Comparison of ENCODE assay signal across 12 cellular contexts in genomic region chr9:98808879-98809278, GRCh38. TPM values are rescaled to one million over a fixed set of nuclear protein-coding genes. Genes with fewer than 3 reads are reported as not detected.
DNase-seq lines count a peak whose midpoint lies in the region; ATAC-seq, FAIRE-seq and TF ChIP-seq lines count a peak whose summit lies in the region.
"Had no signal": no experiment of that assay in that cellular context is flagged by ENCODE, and none has a peak within 500 bp of the region (broad histone marks: within the 10 kb centered on the region; RNA-seq: fewer than 3 reads in every experiment).

No MANE protein-coding gene starts in this region.

- H2BK5ac ChIP-seq in neuronal stem cell (ENCODE audit: low read length): no peak overlapping the region

- POLR2A ChIA-PET in PC-9 (lab: Charles Lee; ENCODE audit: unreplicated experiment): interaction anchor here (0.6 kb wide), 2 partner anchors 251 to 1111 kb away, joined by 3 to 14 read pairs; no protein-coding TSS in a partner anchor
- POLR2A ChIA-PET in HepG2 (lab: Yijun Ruan, JAX): no interaction called here

- intact Hi-C loops in Calu3 (cut with micrococcal nuclease; ENCODE audit: unreplicated experiment): loop anchor here (5.0 kb wide), 1 partner anchor 168 kb away; no protein-coding TSS in a partner anchor
- intact Hi-C loops in PC-9 (cut with micrococcal nuclease; ENCODE audit: unreplicated experiment): loop anchor here (1.0 to 10.0 kb wide), 4 partner anchors 39 to 886 kb away; partner anchors contain the start of genes ALG2, NANS, SEC61B and TRMO
- intact Hi-C loops in HepG2 (cut with micrococcal nuclease; ENCODE audit: unreplicated experiment): no loop called here

- H3K18ac ChIP-seq in neuronal stem cell (ENCODE audit: low read length): no peak overlapping the region

- no peaks in the 10 kb centered on the region for H3K9me2 ChIP-seq in PC-9 (ENCODE audit: insufficient read depth)

- peaks cover 54% of the 10 kb centered on the region for H3F3A ChIP-seq in PC-9 (ENCODE audit: insufficient read depth, low read depth)

- H3K9me3 ChIP-seq in PC-9 (ENCODE audit: insufficient read depth, low read depth): peaks cover 3% of the 10 kb centered on the region; the same call in 1 of the 2 replicates
- H3K9me3 ChIP-seq in neuronal stem cell (replicated peaks in 1 of 2; ENCODE audit: control insufficient read depth in 2 of 2, insufficient read depth in 1 of 2, low read depth in 1 of 2, low read length in 2 of 2): no peaks in the 10 kb centered on the region
- H3K9me3 ChIP-seq in HepG2 (ENCODE audit: low read length): no peaks in the 10 kb centered on the region

- H3K14ac ChIP-seq in neuronal stem cell (ENCODE audit: low read length): no peak overlapping the region

- FAIRE-seq in HepG2 (lab: Jason Lieb, UNC): no peak
- FAIRE-seq: GM18507 had no signal

- peak; percentile 34 for DNase-seq in Calu3
- peak in 1 of 2 experiments; percentile 56 for DNase-seq in PC-9
- DNase-seq in neuronal stem cell (ENCODE audit: low spot score): no peak
- DNase-seq in stimulated activated CD4-positive, alpha-beta T cell treated with anti-CD3 and anti-CD28 coated beads, Interleukin-1b, Interleukin-23, amount 100 ng/mL, for 48 hours: no peak
- no peak for DNase-seq in NCI-H345 treated with DMSO at 0.1 percent for 48 hours (lab: John Stamatoyannopoulos, UW; ENCODE audit: unreplicated experiment)
- no peak for DNase-seq in HepG2 (ENCODE audit: low spot score)
- DNase-seq: aorta, NCI-H2227 treated with DMSO at 0.1 percent for 48 hours, retina had no signal

- H3K4me3 Mint-ChIP-seq in Calu3 (ENCODE audit: low read depth, unreplicated experiment): peak overlapping the region; percentile 84

- H3K36me3 Mint-ChIP-seq in Calu3 (ENCODE audit: insufficient read depth, unreplicated experiment): peaks cover 30% of the 10 kb centered on the region

- peak overlapping the region; percentile 87; the same call in 1 of the 2 replicates for H3K4me3 ChIP-seq in PC-9
- no peak overlapping the region for H3K4me3 ChIP-seq in neuronal stem cell (ENCODE audit: low read length in 2 of 2)
- H3K4me3 ChIP-seq in HepG2 (replicated peaks in 1 of 3; ENCODE audit: insufficient read depth in 1 of 3, low read depth in 2 of 3, low read length in 3 of 3): no peak overlapping the region

- H3K27me3 Mint-ChIP-seq in Calu3 (ENCODE audit: unreplicated experiment): no peaks in the 10 kb centered on the region

- no peak overlapping the region for H4K91ac ChIP-seq in neuronal stem cell (ENCODE audit: low read depth, low read length, poor library complexity)

- no peaks in the 10 kb centered on the region for H3K79me1 ChIP-seq in neuronal stem cell (ENCODE audit: low read depth, low read length)

- H4K8ac ChIP-seq in neuronal stem cell (ENCODE audit: low read depth, low read length): no peak overlapping the region

- TF ChIP-seq RAD21 in HepG2 (CRISPR knock-in tag; IDR thresholded peaks at IDR 0.05): no peak

- peaks cover 49% of the 10 kb centered on the region for H3K4me1 Mint-ChIP-seq in Calu3 (ENCODE audit: low read depth, unreplicated experiment)

- no peaks in the 10 kb centered on the region for H4K20me1 ChIP-seq in PC-9 (ENCODE audit: insufficient read depth)
- H4K20me1 ChIP-seq in HepG2 (ENCODE audit: insufficient read depth, low read length): no peaks in the 10 kb centered on the region

- H3K27ac ChIP-seq in PC-9 (peak overlapping the region; percentile 77), neuronal stem cell (replicated peaks; ENCODE audit: low read length) (no peak overlapping the region), HepG2 (ENCODE audit: extremely low read length, insufficient read depth, low read length) (no peak overlapping the region)

- peak overlapping the region; percentile 94 for H3K4me2 ChIP-seq in PC-9
- no peak overlapping the region for H3K4me2 ChIP-seq in neuronal stem cell (ENCODE audit: insufficient read depth, low read length, poor library complexity, severe bottlenecking)
- no peak overlapping the region for H3K4me2 ChIP-seq in HepG2 (ENCODE audit: low read depth, low read length)

- BruUV-seq in Calu3 (replicated peaks; lab: Mats Ljungman, UMichigan): TSS peak; percentile 34
- TSS peak; percentile 27 for BruUV-seq in PC-9 (replicated peaks; lab: Mats Ljungman, UMichigan)
- no TSS peak for BruUV-seq in HepG2 (replicated peaks; lab: Mats Ljungman, UMichigan)

- ATAC-seq in esophagus mucosa (peak; percentile 53), GM18520 (IDR thresholded peaks at IDR 0.05; ENCODE audit: unreplicated experiment) (no peak), HepG2 (no peak)

- TF ChIP-seq CTCF in Calu3 (IDR thresholded peaks at IDR 0.05; ENCODE audit: unreplicated experiment) (no peak), PC-9 (conservative IDR thresholded peaks at IDR 0.05) (no peak), HepG2 (CRISPR knock-in tag; IDR thresholded peaks at IDR 0.05) (no peak)

- TF ChIP-seq EP300 in HepG2 (IDR thresholded peaks at IDR 0.05; ENCODE audit: low read depth in 2 of 2, low read length in 2 of 2): no peak
- no peak for TF ChIP-seq EP300 in HepG2 (CRISPR knock-in tag; IDR thresholded peaks at IDR 0.05; ENCODE audit: borderline replicate concordance)

- TF ChIP-seq POLR2A in HepG2 (IDR thresholded peaks at IDR 0.05; ENCODE audit: insufficient read depth in 1 of 2, low read depth in 2 of 2, low read length in 2 of 2): no peak

- H3K27me3 ChIP-seq in PC-9 (ENCODE audit: insufficient read depth, low read depth) (no peaks in the 10 kb centered on the region), neuronal stem cell (ENCODE audit: control insufficient read depth in 3 of 3, insufficient read depth in 3 of 3, low read depth in 1 of 3, low read length in 3 of 3) (peaks cover 0 to 53% (median 0%) of the 10 kb centered on the region in 3 experiments), HepG2 (ENCODE audit: control insufficient read depth in 1 of 2, insufficient read depth in 2 of 2, low read length in 2 of 2) (peaks cover 0 to 19% of the 10 kb centered on the region in 2 experiments; a peak in 1 of 5 replicates)

- H2AFZ ChIP-seq in PC-9 (peak overlapping the region; percentile 83), neuronal stem cell (ENCODE audit: low read length) (no peak overlapping the region), HepG2 (ENCODE audit: low read length) (no peak overlapping the region)

- H2AK5ac ChIP-seq in neuronal stem cell (ENCODE audit: low read depth, low read length): peak overlapping the region; percentile 9

- H3K36me3 ChIP-seq in PC-9 (ENCODE audit: low read depth) (peaks cover 4% of the 10 kb centered on the region; the same call in 1 of the 2 replicates), neuronal stem cell (replicated peaks in 1 of 2; ENCODE audit: control insufficient read depth in 2 of 2, insufficient read depth in 2 of 2, low read length in 2 of 2) (no peaks in the 10 kb centered on the region), HepG2 (replicated peaks in 1 of 2; ENCODE audit: control insufficient read depth in 1 of 2, insufficient read depth in 2 of 2, low read length in 2 of 2) (no peaks in the 10 kb centered on the region)

- no peak overlapping the region for H2BK12ac ChIP-seq in neuronal stem cell (ENCODE audit: low read length)

- no peak overlapping the region for H2BK15ac ChIP-seq in neuronal stem cell (ENCODE audit: low read length)

- no peak overlapping the region for H3K9ac ChIP-seq in neuronal stem cell (ENCODE audit: low read depth, low read length, poor library complexity)
- H3K9ac ChIP-seq in HepG2 (ENCODE audit: insufficient read depth, low read depth, low read length): no peak overlapping the region

- in situ Hi-C loops in HepG2 (cut with HindIII; ENCODE audit: extremely low pct_ligation_motif_present, low pct_unique_long_range_greater_than_20kb): no loop called here

- WGBS in neuronal stem cell (ENCODE audit: extremely low coverage in 2 of 2, insufficient read length in 2 of 2, insufficient replicate concordance in 1 of 2), 2 donors: no CpG with 5 or more reads among the region's 2 CpGs
- WGBS in HepG2 (ENCODE audit: low lambda C conversion rate): no CpG with 5 or more reads among the region's 2 CpGs

- H3K23ac ChIP-seq in neuronal stem cell (ENCODE audit: low read depth, low read length, poor library complexity): no peak overlapping the region

- CTCF ChIA-PET in Calu3 (lab: Charles Lee): interaction anchor here (1.0 kb wide), 1 partner anchor 39 kb away, joined by 4 read pairs; no protein-coding TSS in a partner anchor
- CTCF ChIA-PET in PC-9 (lab: Charles Lee): interaction anchor here (1.4 kb wide), 1 partner anchor 39 kb away, joined by 3 read pairs; no protein-coding TSS in a partner anchor
- CTCF ChIA-PET in HepG2 (lab: Yijun Ruan, JAX; ENCODE audit: low intra/inter-chr PET ratio, low total read pairs): no interaction called here

- H3K4me1 ChIP-seq in PC-9 (replicated peaks; ENCODE audit: insufficient read depth) (peaks cover 76% of the 10 kb centered on the region), neuronal stem cell (ENCODE audit: control insufficient read depth in 2 of 2, insufficient read depth in 1 of 2, low read depth in 1 of 2, low read length in 2 of 2) (peaks cover 16 to 21% of the 10 kb centered on the region in 2 donors), HepG2 (ENCODE audit: insufficient read depth, low read length) (no peaks in the 10 kb centered on the region)

- H2BK120ac ChIP-seq in neuronal stem cell (ENCODE audit: low read depth, low read length): no peak overlapping the region

- no peak overlapping the region for H3K4ac ChIP-seq in neuronal stem cell (ENCODE audit: low read length)

- peaks cover 4% of the 10 kb centered on the region for H3K9me3 Mint-ChIP-seq in Calu3 (ENCODE audit: low read depth, unreplicated experiment)

- H3K79me2 ChIP-seq in PC-9 (ENCODE audit: low read depth): peaks cover 45% of the 10 kb centered on the region
- no peaks in the 10 kb centered on the region for H3K79me2 ChIP-seq in HepG2 (ENCODE audit: insufficient read depth, low read length)

- peak overlapping the region; percentile 73 for H3K27ac Mint-ChIP-seq in Calu3 (ENCODE audit: unreplicated experiment)

RNA-seq across cellular contexts. Expression of gene GALNT12, which starts 1.4 kb away (rescaled TPM):
- total RNA-seq in Calu3 (2022) (49.2 and 51.2 TPM in 2 replicates), PC-9 (2021) (50.3 and 52.9 TPM in 2 replicates), esophagus mucosa (16.6 TPM), HepG2 (2016; rRNA removed; fragmentation: Illumina TruSeq; extraction: Trizol) (0.07 TPM in 1 of 2 replicates, not detected in the other)
- 18.8 TPM for polyA plus RNA-seq in neuronal stem cell (2013, experiment 1 of 2)
- polyA plus RNA-seq in neuronal stem cell (2013, experiment 2 of 2): 18.5 TPM
- not detected in 2 replicates for total RNA-seq in HepG2 (2016; cell fraction: cytosol; rRNA removed; fragmentation: Illumina TruSeq; extraction: Trizol; ENCODE audit: low read depth)
- total RNA-seq in HepG2 (2016; cell fraction: insoluble cytoplasmic fraction; rRNA removed; fragmentation: Illumina TruSeq; extraction: Trizol): not detected in 2 replicates
- total RNA-seq in HepG2 (2016; cell fraction: membrane; rRNA removed; fragmentation: Illumina TruSeq; extraction: Trizol): not detected in 2 replicates
- not detected in 2 replicates for total RNA-seq in HepG2 (2016; cell fraction: nucleus; rRNA removed; fragmentation: Illumina TruSeq; extraction: Trizol)
- polyA plus RNA-seq in HepG2 (2011; rRNA removed): 0.04 TPM in 1 of 2 replicates, not detected in the other
- 0.05 and 0.13 TPM in 2 replicates for polyA plus RNA-seq in HepG2 (2011; cell fraction: cytosol; rRNA removed)
- 0.58 TPM in 1 of 2 replicates, not detected in the other for polyA plus RNA-seq in HepG2 (2011; cell fraction: nucleus; rRNA removed)
- not detected in 2 replicates for polyA plus RNA-seq in HepG2 (2012)
- polyA plus RNA-seq in HepG2 (2016; cell fraction: cytosol; fragmentation: Illumina TruSeq; extraction: Trizol; ENCODE audit: low read depth): not detected in 2 replicates
- not detected in 2 replicates for polyA plus RNA-seq in HepG2 (2016; cell fraction: insoluble cytoplasmic fraction; fragmentation: Illumina TruSeq; extraction: Trizol; ENCODE audit: low read depth)
- not detected in 2 replicates for polyA plus RNA-seq in HepG2 (2016; cell fraction: membrane; fragmentation: Illumina TruSeq; extraction: Trizol; ENCODE audit: low read depth)
- polyA plus RNA-seq in HepG2 (2016; cell fraction: nucleus; fragmentation: Illumina TruSeq; extraction: Trizol; ENCODE audit: insufficient read depth, low read depth): not detected in 2 replicates
- 0.47 TPM in 1 of 2 replicates, not detected in the other for polyA minus RNA-seq in HepG2 (2011; rRNA and poly(A)+ RNA removed; ENCODE audit: low replicate concordance)
- not detected in 2 replicates for polyA minus RNA-seq in HepG2 (2011; cell fraction: cytosol; rRNA and poly(A)+ RNA removed)
- polyA minus RNA-seq in HepG2 (2011; cell fraction: nucleus; rRNA and poly(A)+ RNA removed): not detected in 2 replicates

RNA-seq across cellular contexts. Expression of gene ANKS6, which starts 12.5 kb away (rescaled TPM):
- total RNA-seq in Calu3 (2022): 31.5 and 32.2 TPM in 2 replicates
- total RNA-seq in PC-9 (2021): 74.7 and 87.7 TPM in 2 replicates
- total RNA-seq in esophagus mucosa: 13.8 TPM
- 31.8 TPM for polyA plus RNA-seq in neuronal stem cell (2013, experiment 1 of 2)
- 30.2 TPM for polyA plus RNA-seq in neuronal stem cell (2013, experiment 2 of 2)
- 7.0 and 8.8 TPM in 2 replicates for total RNA-seq in HepG2 (2016; rRNA removed; fragmentation: Illumina TruSeq; extraction: Trizol)
- 20.5 and 22.8 TPM in 2 replicates for total RNA-seq in HepG2 (2016; cell fraction: cytosol; rRNA removed; fragmentation: Illumina TruSeq; extraction: Trizol; ENCODE audit: low read depth)
- total RNA-seq in HepG2 (2016; cell fraction: insoluble cytoplasmic fraction; rRNA removed; fragmentation: Illumina TruSeq; extraction: Trizol): 6.5 and 9.0 TPM in 2 replicates
- 20.3 and 21.8 TPM in 2 replicates for total RNA-seq in HepG2 (2016; cell fraction: membrane; rRNA removed; fragmentation: Illumina TruSeq; extraction: Trizol)
- 4.9 and 8.5 TPM in 2 replicates for total RNA-seq in HepG2 (2016; cell fraction: nucleus; rRNA removed; fragmentation: Illumina TruSeq; extraction: Trizol)
- polyA plus RNA-seq in HepG2 (2011; rRNA removed): 9.5 and 10.7 TPM in 2 replicates
- 8.8 and 12.0 TPM in 2 replicates for polyA plus RNA-seq in HepG2 (2011; cell fraction: cytosol; rRNA removed)
- 24.5 and 25.8 TPM in 2 replicates for polyA plus RNA-seq in HepG2 (2011; cell fraction: nucleus; rRNA removed)
- 7.1 and 10.8 TPM in 2 replicates for polyA plus RNA-seq in HepG2 (2012)
- polyA plus RNA-seq in HepG2 (2016; cell fraction: cytosol; fragmentation: Illumina TruSeq; extraction: Trizol; ENCODE audit: low read depth): 26.8 and 27.0 TPM in 2 replicates
- polyA plus RNA-seq in HepG2 (2016; cell fraction: insoluble cytoplasmic fraction; fragmentation: Illumina TruSeq; extraction: Trizol; ENCODE audit: low read depth): 6.2 and 8.9 TPM in 2 replicates
- 22.6 and 25.9 TPM in 2 replicates for polyA plus RNA-seq in HepG2 (2016; cell fraction: membrane; fragmentation: Illumina TruSeq; extraction: Trizol; ENCODE audit: low read depth)
- 15.9 and 18.2 TPM in 2 replicates for polyA plus RNA-seq in HepG2 (2016; cell fraction: nucleus; fragmentation: Illumina TruSeq; extraction: Trizol; ENCODE audit: insufficient read depth, low read depth)
- 12.2 and 13.0 TPM in 2 replicates for polyA minus RNA-seq in HepG2 (2011; rRNA and poly(A)+ RNA removed; ENCODE audit: low replicate concordance)
- 4.2 and 4.9 TPM in 2 replicates for polyA minus RNA-seq in HepG2 (2011; cell fraction: cytosol; rRNA and poly(A)+ RNA removed)
- 5.9 and 9.3 TPM in 2 replicates for polyA minus RNA-seq in HepG2 (2011; cell fraction: nucleus; rRNA and poly(A)+ RNA removed)

Comparison
In these comparisons a context has a peak if more than half of its experiments do, and no peak if none do; other contexts are left out.
1. RNA of gene GALNT12, which starts 1.4 kb away (total RNA-seq): 50.3 to 52.9 TPM in PC-9, 49.2 to 51.2 TPM in Calu3 and 16.6 TPM in esophagus mucosa (single experiment); 0.07 TPM in HepG2; every median in the first group is over 10 times any median in the second.